Comparison of ENCODE assay signal across 1 cellular context in the genomic region with DNA sequence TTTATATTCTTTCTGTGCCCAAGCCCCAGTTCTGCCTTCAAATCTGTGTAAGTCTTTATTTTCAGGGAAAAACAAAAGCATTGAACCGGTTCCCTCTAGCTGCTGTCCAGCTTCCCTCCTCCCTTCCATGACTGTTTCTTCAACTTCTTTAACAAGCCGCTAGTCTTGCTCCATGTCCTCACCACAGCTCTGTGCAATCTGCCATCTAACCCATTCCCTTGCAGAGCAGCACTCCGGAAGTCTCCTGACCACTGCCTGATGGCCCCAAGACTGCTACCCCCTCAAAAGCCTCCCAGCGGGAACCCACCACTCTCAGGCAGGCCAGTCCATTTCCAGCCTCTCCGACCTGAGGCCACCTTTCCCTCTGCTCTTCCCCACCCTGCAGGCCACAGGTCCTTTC.
TF ChIP-seq lines count a peak whose summit lies in the region.

No MANE protein-coding gene starts in this region.

TF ChIP-seq in WTC11, 78 proteins besides CTCF, POLR2A, EP300 and RAD21 (continued from another document):
- TF ChIP-seq, protein P1, sequence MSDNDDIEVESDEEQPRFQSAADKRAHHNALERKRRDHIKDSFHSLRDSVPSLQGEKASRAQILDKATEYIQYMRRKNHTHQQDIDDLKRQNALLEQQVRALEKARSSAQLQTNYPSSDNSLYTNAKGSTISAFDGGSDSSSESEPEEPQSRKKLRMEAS (CRISPR knock-in tag; IDR thresholded peaks at IDR 0.05), result no peak
